Comparison of ENCODE assay signal across 1 cellular context in the genomic region with DNA sequence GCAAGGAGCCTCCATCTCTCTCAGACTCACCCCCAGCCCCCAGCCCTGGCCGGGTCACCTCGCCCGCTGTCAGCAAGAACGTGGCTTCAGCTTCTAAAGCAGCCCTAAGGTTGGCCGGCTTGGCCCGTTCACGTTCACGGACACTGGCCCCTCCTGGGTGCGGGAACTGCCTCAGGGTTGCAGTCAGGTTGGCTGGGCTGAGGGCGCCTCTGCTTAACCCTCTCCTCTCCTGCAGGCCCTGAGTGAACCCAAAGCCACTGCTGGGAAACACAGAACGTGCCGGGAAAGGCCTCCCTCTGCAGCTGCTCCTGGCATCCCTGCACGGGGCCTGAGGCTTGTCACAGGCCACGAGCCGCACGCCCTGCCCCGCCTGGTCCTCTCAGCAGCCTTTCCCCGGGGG.
TF ChIP-seq lines count a peak whose summit lies in the region.

No MANE protein-coding gene starts in this region.

TF ChIP-seq in HepG2, 621 proteins besides CTCF, POLR2A, EP300 and RAD21 (continued from another document and continues in another):
- TF ChIP-seq, protein P1, sequence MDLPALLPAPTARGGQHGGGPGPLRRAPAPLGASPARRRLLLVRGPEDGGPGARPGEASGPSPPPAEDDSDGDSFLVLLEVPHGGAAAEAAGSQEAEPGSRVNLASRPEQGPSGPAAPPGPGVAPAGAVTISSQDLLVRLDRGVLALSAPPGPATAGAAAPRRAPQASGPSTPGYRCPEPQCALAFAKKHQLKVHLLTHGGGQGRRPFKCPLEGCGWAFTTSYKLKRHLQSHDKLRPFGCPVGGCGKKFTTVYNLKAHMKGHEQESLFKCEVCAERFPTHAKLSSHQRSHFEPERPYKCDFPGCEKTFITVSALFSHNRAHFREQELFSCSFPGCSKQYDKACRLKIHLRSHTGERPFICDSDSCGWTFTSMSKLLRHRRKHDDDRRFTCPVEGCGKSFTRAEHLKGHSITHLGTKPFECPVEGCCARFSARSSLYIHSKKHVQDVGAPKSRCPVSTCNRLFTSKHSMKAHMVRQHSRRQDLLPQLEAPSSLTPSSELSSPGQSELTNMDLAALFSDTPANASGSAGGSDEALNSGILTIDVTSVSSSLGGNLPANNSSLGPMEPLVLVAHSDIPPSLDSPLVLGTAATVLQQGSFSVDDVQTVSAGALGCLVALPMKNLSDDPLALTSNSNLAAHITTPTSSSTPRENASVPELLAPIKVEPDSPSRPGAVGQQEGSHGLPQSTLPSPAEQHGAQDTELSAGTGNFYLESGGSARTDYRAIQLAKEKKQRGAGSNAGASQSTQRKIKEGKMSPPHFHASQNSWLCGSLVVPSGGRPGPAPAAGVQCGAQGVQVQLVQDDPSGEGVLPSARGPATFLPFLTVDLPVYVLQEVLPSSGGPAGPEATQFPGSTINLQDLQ (CRISPR knock-in tag; IDR thresholded peaks at IDR 0.05) = no peak
- TF ChIP-seq XRCC5 (optimal IDR thresholded peaks at IDR 0.05; ENCODE audit: low read length) (no peak), ZNF30 (CRISPR knock-in tag; IDR thresholded peaks at IDR 0.05) (no peak), PRPF4 (IDR thresholded peaks at IDR 0.05; ENCODE audit: low read depth, low read length, poor library complexity, severe bottlenecking) (no peak), RORA (CRISPR knock-in tag; IDR thresholded peaks at IDR 0.05) (no peak), ZFY (CRISPR knock-in tag; IDR thresholded peaks at IDR 0.05) (peak; percentile 50; the same call in 1 of the 2 replicates), ARNTL (CRISPR knock-in tag; IDR thresholded peaks at IDR 0.05) (0 out of 2 replicates have a peak, but pooled peaks have one; percentile 17), SOX5 (CRISPR knock-in tag; IDR thresholded peaks at IDR 0.05; ENCODE audit: borderline replicate concordance) (peak; percentile 40; the same call in 1 of the 2 replicates), TFAP4 (IDR thresholded peaks at IDR 0.05; ENCODE audit: borderline replicate concordance, low read depth) (0 out of 2 replicates have a peak, but pooled peaks have one; percentile 23), KDM5A (IDR thresholded peaks at IDR 0.05; ENCODE audit: borderline replicate concordance, low read length) (no peak), ZFYVE20 (CRISPR knock-in tag; IDR thresholded peaks at IDR 0.05; ENCODE audit: borderline replicate concordance, low read depth) (no peak), BCL6 (CRISPR knock-in tag; IDR thresholded peaks at IDR 0.05) (peak; percentile 47; the same call in 1 of the 2 replicates), NR2F6 (IDR thresholded peaks at IDR 0.05) (no peak), NR2F6 (CRISPR knock-in tag; IDR thresholded peaks at IDR 0.05) (0 out of 2 replicates have a peak, but pooled peaks have one; percentile 26), MTF2 (CRISPR knock-in tag; IDR thresholded peaks at IDR 0.05; ENCODE audit: borderline replicate concordance) (no peak), CHD2 (IDR thresholded peaks at IDR 0.05; ENCODE audit: low read depth, low read length) (no peak), ZNF333 (CRISPR knock-in tag; IDR thresholded peaks at IDR 0.05; ENCODE audit: borderline replicate concordance) (no peak), SNAPC2 (CRISPR knock-in tag; IDR thresholded peaks at IDR 0.05) (no peak), ZNF572 (CRISPR knock-in tag; IDR thresholded peaks at IDR 0.05) (no peak), NCOR1 (IDR thresholded peaks at IDR 0.05; ENCODE audit: borderline replicate concordance, low read length) (no peak), HNRNPUL1 (IDR thresholded peaks at IDR 0.05; ENCODE audit: low read depth, low read length) (no peak), ISX (CRISPR knock-in tag; conservative IDR thresholded peaks at IDR 0.05) (no peak), NKX3-1 (CRISPR knock-in tag; IDR thresholded peaks at IDR 0.05) (no peak), ZNF674 (CRISPR knock-in tag; IDR thresholded peaks at IDR 0.05; ENCODE audit: low read depth) (no peak), ZSCAN21 (CRISPR knock-in tag; IDR thresholded peaks at IDR 0.05; ENCODE audit: borderline replicate concordance) (no peak), ZFX (CRISPR knock-in tag; IDR thresholded peaks at IDR 0.05; ENCODE audit: low read depth) (peak; percentile 47; the same call in 1 of the 2 replicates), HDAC2 (CRISPR knock-in tag; IDR thresholded peaks at IDR 0.05) (peak; percentile 24; the same call in 1 of the 2 replicates), MED1 (CRISPR knock-in tag; IDR thresholded peaks at IDR 0.05) (peak; percentile 52; the same call in 1 of the 2 replicates), ZNF10 (CRISPR knock-in tag; IDR thresholded peaks at IDR 0.05; ENCODE audit: borderline replicate concordance, low read depth) (no peak), NFKBIZ (CRISPR knock-in tag; IDR thresholded peaks at IDR 0.05) (no peak), ZZZ3 (CRISPR knock-in tag; IDR thresholded peaks at IDR 0.05; ENCODE audit: borderline replicate concordance) (no peak), ESRRA (CRISPR knock-in tag; IDR thresholded peaks at IDR 0.05; ENCODE audit: low read depth) (no peak), NFE2 (CRISPR knock-in tag; IDR thresholded peaks at IDR 0.05) (no peak), IRF2 (CRISPR knock-in tag; IDR thresholded peaks at IDR 0.05) (no peak), CCAR2 (optimal IDR thresholded peaks at IDR 0.05; ENCODE audit: low read depth, low read length) (no peak), PHF8 (CRISPR knock-in tag; IDR thresholded peaks at IDR 0.05) (0 out of 2 replicates have a peak, but pooled peaks have one; percentile 23), MAZ (IDR thresholded peaks at IDR 0.05; ENCODE audit: borderline replicate concordance, low read depth, low read length) (no peak), MAZ (CRISPR knock-in tag; IDR thresholded peaks at IDR 0.05; ENCODE audit: low read depth) (0 out of 2 replicates have a peak, but pooled peaks have one; percentile 15)
- TF ChIP-seq, protein P2, sequence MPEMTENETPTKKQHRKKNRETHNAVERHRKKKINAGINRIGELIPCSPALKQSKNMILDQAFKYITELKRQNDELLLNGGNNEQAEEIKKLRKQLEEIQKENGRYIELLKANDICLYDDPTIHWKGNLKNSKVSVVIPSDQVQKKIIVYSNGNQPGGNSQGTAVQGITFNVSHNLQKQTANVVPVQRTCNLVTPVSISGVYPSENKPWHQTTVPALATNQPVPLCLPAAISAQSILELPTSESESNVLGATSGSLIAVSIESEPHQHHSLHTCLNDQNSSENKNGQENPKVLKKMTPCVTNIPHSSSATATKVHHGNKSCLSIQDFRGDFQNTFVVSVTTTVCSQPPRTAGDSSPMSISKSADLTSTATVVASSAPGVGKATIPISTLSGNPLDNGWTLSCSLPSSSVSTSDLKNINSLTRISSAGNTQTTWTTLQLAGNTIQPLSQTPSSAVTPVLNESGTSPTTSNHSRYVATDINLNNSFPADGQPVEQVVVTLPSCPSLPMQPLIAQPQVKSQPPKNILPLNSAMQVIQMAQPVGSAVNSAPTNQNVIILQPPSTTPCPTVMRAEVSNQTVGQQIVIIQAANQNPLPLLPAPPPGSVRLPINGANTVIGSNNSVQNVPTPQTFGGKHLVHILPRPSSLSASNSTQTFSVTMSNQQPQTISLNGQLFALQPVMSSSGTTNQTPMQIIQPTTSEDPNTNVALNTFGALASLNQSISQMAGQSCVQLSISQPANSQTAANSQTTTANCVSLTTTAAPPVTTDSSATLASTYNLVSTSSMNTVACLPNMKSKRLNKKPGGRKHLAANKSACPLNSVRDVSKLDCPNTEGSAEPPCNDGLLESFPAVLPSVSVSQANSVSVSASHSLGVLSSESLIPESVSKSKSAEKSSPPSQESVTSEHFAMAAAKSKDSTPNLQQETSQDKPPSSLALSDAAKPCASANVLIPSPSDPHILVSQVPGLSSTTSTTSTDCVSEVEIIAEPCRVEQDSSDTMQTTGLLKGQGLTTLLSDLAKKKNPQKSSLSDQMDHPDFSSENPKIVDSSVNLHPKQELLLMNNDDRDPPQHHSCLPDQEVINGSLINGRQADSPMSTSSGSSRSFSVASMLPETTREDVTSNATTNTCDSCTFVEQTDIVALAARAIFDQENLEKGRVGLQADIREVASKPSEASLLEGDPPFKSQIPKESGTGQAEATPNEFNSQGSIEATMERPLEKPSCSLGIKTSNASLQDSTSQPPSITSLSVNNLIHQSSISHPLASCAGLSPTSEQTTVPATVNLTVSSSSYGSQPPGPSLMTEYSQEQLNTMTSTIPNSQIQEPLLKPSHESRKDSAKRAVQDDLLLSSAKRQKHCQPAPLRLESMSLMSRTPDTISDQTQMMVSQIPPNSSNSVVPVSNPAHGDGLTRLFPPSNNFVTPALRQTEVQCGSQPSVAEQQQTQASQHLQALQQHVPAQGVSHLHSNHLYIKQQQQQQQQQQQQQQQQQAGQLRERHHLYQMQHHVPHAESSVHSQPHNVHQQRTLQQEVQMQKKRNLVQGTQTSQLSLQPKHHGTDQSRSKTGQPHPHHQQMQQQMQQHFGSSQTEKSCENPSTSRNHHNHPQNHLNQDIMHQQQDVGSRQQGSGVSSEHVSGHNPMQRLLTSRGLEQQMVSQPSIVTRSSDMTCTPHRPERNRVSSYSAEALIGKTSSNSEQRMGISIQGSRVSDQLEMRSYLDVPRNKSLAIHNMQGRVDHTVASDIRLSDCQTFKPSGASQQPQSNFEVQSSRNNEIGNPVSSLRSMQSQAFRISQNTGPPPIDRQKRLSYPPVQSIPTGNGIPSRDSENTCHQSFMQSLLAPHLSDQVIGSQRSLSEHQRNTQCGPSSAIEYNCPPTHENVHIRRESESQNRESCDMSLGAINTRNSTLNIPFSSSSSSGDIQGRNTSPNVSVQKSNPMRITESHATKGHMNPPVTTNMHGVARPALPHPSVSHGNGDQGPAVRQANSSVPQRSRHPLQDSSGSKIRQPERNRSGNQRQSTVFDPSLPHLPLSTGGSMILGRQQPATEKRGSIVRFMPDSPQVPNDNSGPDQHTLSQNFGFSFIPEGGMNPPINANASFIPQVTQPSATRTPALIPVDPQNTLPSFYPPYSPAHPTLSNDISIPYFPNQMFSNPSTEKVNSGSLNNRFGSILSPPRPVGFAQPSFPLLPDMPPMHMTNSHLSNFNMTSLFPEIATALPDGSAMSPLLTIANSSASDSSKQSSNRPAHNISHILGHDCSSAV (CRISPR knock-in tag; IDR thresholded peaks at IDR 0.05; ENCODE audit: borderline replicate concordance) = no peak
- TF ChIP-seq, protein P3, sequence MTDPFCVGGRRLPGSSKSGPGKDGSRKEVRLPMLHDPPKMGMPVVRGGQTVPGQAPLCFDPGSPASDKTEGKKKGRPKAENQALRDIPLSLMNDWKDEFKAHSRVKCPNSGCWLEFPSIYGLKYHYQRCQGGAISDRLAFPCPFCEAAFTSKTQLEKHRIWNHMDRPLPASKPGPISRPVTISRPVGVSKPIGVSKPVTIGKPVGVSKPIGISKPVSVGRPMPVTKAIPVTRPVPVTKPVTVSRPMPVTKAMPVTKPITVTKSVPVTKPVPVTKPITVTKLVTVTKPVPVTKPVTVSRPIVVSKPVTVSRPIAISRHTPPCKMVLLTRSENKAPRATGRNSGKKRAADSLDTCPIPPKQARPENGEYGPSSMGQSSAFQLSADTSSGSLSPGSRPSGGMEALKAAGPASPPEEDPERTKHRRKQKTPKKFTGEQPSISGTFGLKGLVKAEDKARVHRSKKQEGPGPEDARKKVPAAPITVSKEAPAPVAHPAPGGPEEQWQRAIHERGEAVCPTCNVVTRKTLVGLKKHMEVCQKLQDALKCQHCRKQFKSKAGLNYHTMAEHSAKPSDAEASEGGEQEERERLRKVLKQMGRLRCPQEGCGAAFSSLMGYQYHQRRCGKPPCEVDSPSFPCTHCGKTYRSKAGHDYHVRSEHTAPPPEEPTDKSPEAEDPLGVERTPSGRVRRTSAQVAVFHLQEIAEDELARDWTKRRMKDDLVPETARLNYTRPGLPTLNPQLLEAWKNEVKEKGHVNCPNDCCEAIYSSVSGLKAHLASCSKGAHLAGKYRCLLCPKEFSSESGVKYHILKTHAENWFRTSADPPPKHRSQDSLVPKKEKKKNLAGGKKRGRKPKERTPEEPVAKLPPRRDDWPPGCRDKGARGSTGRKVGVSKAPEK (CRISPR knock-in tag; IDR thresholded peaks at IDR 0.05; ENCODE audit: borderline replicate concordance) = 0 out of 2 replicates have a peak, but pooled peaks have one; percentile 43
- TF ChIP-seq, protein P4, sequence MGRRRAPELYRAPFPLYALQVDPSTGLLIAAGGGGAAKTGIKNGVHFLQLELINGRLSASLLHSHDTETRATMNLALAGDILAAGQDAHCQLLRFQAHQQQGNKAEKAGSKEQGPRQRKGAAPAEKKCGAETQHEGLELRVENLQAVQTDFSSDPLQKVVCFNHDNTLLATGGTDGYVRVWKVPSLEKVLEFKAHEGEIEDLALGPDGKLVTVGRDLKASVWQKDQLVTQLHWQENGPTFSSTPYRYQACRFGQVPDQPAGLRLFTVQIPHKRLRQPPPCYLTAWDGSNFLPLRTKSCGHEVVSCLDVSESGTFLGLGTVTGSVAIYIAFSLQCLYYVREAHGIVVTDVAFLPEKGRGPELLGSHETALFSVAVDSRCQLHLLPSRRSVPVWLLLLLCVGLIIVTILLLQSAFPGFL (CRISPR knock-in tag; IDR thresholded peaks at IDR 0.05) = no peak
- TF ChIP-seq, protein P5, sequence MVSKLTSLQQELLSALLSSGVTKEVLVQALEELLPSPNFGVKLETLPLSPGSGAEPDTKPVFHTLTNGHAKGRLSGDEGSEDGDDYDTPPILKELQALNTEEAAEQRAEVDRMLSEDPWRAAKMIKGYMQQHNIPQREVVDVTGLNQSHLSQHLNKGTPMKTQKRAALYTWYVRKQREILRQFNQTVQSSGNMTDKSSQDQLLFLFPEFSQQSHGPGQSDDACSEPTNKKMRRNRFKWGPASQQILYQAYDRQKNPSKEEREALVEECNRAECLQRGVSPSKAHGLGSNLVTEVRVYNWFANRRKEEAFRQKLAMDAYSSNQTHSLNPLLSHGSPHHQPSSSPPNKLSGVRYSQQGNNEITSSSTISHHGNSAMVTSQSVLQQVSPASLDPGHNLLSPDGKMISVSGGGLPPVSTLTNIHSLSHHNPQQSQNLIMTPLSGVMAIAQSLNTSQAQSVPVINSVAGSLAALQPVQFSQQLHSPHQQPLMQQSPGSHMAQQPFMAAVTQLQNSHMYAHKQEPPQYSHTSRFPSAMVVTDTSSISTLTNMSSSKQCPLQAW (CRISPR knock-in tag; IDR thresholded peaks at IDR 0.05) = no peak
- TF ChIP-seq, protein P6, sequence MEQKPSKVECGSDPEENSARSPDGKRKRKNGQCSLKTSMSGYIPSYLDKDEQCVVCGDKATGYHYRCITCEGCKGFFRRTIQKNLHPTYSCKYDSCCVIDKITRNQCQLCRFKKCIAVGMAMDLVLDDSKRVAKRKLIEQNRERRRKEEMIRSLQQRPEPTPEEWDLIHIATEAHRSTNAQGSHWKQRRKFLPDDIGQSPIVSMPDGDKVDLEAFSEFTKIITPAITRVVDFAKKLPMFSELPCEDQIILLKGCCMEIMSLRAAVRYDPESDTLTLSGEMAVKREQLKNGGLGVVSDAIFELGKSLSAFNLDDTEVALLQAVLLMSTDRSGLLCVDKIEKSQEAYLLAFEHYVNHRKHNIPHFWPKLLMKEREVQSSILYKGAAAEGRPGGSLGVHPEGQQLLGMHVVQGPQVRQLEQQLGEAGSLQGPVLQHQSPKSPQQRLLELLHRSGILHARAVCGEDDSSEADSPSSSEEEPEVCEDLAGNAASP (CRISPR knock-in tag; IDR thresholded peaks at IDR 0.05; ENCODE audit: borderline replicate concordance) = peak; percentile 79; the same call in 1 of the 2 replicates
